Comparison of ENCODE assay signal across 1 cellular context in genomic region chr12:27940756-27941402, GRCh38.
TF ChIP-seq lines count a peak whose summit lies in the region.

No MANE protein-coding gene starts in this region.

TF ChIP-seq in IMR-90, 13 proteins besides CTCF, POLR2A, EP300 and RAD21:
- TF ChIP-seq SMC3 (IDR thresholded peaks at IDR 0.05; ENCODE audit: low read depth, low read length) (peak; percentile 96), CEBPB (IDR thresholded peaks at IDR 0.05; ENCODE audit: low read depth, low read length) (no peak)
